In the genomic region with DNA sequence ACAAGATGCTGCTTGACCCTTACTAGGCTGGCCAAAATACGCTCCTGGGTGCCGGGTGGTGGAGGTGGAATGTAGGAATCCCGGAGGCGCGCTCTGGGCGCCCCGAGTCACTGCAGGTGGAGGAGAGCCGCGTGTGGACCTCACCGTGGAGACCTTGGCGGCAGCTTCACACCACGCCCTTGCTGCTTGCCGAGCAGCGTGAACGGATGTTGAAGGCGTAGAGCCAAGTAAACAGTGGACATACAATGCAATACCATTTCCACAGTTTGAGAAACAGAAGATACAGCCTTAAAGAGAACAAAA, we compare ENCODE assay signal across 8 cellular contexts. TPM values are rescaled to one million over a fixed set of nuclear protein-coding genes. Genes with fewer than 3 reads are reported as not detected.
DNase-seq lines count a peak whose midpoint lies in the region; ATAC-seq and TF ChIP-seq lines count a peak whose summit lies in the region.

No MANE protein-coding gene starts in this region.

- CTCF ChIA-PET in WTC11 (lab: Charles Lee) = interaction anchor here (0.9 to 3.7 kb wide), 8 partner anchors 24 to 194 kb away, joined by 3 to 41 read pairs (median 4); a partner anchor contains a TSS

- H3K36me3 Mint-ChIP-seq in WTC11 = peaks cover 2% of the 10 kb centered on the region

- H3K4me3 Mint-ChIP-seq in WTC11 = peak overlapping the region; percentile 82

- H3K9me3 Mint-ChIP-seq in WTC11 = peaks cover 13% of the 10 kb centered on the region

- H3K36me3 ChIP-seq in KOPT-K1 (ENCODE audit: insufficient read depth, low read length) (peaks cover 35% of the 10 kb centered on the region), lower lobe of right lung (no peaks in the 10 kb centered on the region), subcutaneous abdominal adipose tissue (ENCODE audit: control insufficient read depth in 5 of 5, insufficient read depth in 5 of 5, low read length in 5 of 5) (no peaks in the 10 kb centered on the region)

- H3K4me3 ChIP-seq in lower lobe of right lung (peak overlapping the region; percentile 71), subcutaneous abdominal adipose tissue (ENCODE audit: low read depth in 1 of 5, low read length in 5 of 5) (peak overlapping the region; percentile 73 to 88 (median 73))

- TF ChIP-seq CTCF in WTC11 (IDR thresholded peaks at IDR 0.05) (no peak), lower lobe of right lung (IDR thresholded peaks at IDR 0.05) (no peak)

- POLR2A ChIA-PET in WTC11 (lab: Charles Lee) = no interaction called here

- DNase-seq in stimulated activated naive CD4-positive, alpha-beta T cell (lab: John Stamatoyannopoulos, UW) = peak in 5 of 6 experiments; percentile 4 to 60 (median 7)
- no peak for DNase-seq in stimulated activated naive CD4-positive, alpha-beta T cell treated with Interleukin-2 at 50 U/mL for 16 hours (lab: John Stamatoyannopoulos, UW)
- DNase-seq in WTC11 (ENCODE audit: low spot score) (peak; percentile 31), dermis blood vessel endothelial cell (peak; percentile 49), lower lobe of right lung (peak; percentile 67)

- no peak overlapping the region for H3K27ac Mint-ChIP-seq in WTC11

- no peaks in the 10 kb centered on the region for H3K27me3 ChIP-seq in lower lobe of right lung (ENCODE audit: low read depth)
- H3K27me3 ChIP-seq in subcutaneous abdominal adipose tissue (ENCODE audit: control insufficient read depth in 5 of 5, insufficient read depth in 4 of 5, low read length in 5 of 5) = peaks cover 0 to 3% (median 0%) of the 10 kb centered on the region in 5 donors

- intact Hi-C loops in lower lobe of right lung (cut with DNase I) = no loop called here

- H3K9me3 ChIP-seq in KOPT-K1 (ENCODE audit: insufficient read depth, low read length, poor library complexity, severe bottlenecking) (peaks cover 3% of the 10 kb centered on the region), lower lobe of right lung (no peaks in the 10 kb centered on the region), subcutaneous abdominal adipose tissue (ENCODE audit: control insufficient read depth in 5 of 5, low read length in 5 of 5) (no peaks in the 10 kb centered on the region)

- peaks cover 73% of the 10 kb centered on the region for H3K27me3 Mint-ChIP-seq in WTC11 (ENCODE audit: low read depth)

- H3K27ac ChIP-seq in KOPT-K1 (ENCODE audit: low read depth, low read length, poor library complexity, severe bottlenecking) (peak overlapping the region; percentile 61), lower lobe of right lung (peak overlapping the region; percentile 84), subcutaneous abdominal adipose tissue (ENCODE audit: low read depth, low read length) (no peak overlapping the region)

- peak; percentile 10 for ATAC-seq in WTC11
- peak; percentile 68 to 69 for ATAC-seq in lower lobe of right lung
- ATAC-seq in GM19328 (IDR thresholded peaks at IDR 0.05; ENCODE audit: unreplicated experiment) = no peak

- peak overlapping the region in 3 of 5 donors; percentile 59 to 71 (median 60) for H3K9ac ChIP-seq in subcutaneous abdominal adipose tissue (ENCODE audit: low read length in 5 of 5)

- H3K4me1 Mint-ChIP-seq in WTC11 = peaks cover 27% of the 10 kb centered on the region

- H3K4me1 ChIP-seq in lower lobe of right lung = peaks cover 17% of the 10 kb centered on the region
- H3K4me1 ChIP-seq in subcutaneous abdominal adipose tissue (ENCODE audit: control insufficient read depth in 5 of 5, insufficient read depth in 5 of 5, low read length in 5 of 5) = peaks cover 3 to 30% (median 27%) of the 10 kb centered on the region in 5 donors

TF ChIP-seq in WTC11, 78 proteins besides CTCF, POLR2A, EP300 and RAD21:
- TF ChIP-seq, protein P1, sequence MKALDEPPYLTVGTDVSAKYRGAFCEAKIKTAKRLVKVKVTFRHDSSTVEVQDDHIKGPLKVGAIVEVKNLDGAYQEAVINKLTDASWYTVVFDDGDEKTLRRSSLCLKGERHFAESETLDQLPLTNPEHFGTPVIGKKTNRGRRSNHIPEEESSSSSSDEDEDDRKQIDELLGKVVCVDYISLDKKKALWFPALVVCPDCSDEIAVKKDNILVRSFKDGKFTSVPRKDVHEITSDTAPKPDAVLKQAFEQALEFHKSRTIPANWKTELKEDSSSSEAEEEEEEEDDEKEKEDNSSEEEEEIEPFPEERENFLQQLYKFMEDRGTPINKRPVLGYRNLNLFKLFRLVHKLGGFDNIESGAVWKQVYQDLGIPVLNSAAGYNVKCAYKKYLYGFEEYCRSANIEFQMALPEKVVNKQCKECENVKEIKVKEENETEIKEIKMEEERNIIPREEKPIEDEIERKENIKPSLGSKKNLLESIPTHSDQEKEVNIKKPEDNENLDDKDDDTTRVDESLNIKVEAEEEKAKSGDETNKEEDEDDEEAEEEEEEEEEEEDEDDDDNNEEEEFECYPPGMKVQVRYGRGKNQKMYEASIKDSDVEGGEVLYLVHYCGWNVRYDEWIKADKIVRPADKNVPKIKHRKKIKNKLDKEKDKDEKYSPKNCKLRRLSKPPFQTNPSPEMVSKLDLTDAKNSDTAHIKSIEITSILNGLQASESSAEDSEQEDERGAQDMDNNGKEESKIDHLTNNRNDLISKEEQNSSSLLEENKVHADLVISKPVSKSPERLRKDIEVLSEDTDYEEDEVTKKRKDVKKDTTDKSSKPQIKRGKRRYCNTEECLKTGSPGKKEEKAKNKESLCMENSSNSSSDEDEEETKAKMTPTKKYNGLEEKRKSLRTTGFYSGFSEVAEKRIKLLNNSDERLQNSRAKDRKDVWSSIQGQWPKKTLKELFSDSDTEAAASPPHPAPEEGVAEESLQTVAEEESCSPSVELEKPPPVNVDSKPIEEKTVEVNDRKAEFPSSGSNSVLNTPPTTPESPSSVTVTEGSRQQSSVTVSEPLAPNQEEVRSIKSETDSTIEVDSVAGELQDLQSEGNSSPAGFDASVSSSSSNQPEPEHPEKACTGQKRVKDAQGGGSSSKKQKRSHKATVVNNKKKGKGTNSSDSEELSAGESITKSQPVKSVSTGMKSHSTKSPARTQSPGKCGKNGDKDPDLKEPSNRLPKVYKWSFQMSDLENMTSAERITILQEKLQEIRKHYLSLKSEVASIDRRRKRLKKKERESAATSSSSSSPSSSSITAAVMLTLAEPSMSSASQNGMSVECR (CRISPR knock-in tag; IDR thresholded peaks at IDR 0.05; ENCODE audit: borderline replicate concordance) = no peak
- 0 out of 2 replicates have a peak, but pooled peaks have one; percentile 25 for TF ChIP-seq GABPB1 (CRISPR knock-in tag; IDR thresholded peaks at IDR 0.05)
- TF ChIP-seq, protein P2, sequence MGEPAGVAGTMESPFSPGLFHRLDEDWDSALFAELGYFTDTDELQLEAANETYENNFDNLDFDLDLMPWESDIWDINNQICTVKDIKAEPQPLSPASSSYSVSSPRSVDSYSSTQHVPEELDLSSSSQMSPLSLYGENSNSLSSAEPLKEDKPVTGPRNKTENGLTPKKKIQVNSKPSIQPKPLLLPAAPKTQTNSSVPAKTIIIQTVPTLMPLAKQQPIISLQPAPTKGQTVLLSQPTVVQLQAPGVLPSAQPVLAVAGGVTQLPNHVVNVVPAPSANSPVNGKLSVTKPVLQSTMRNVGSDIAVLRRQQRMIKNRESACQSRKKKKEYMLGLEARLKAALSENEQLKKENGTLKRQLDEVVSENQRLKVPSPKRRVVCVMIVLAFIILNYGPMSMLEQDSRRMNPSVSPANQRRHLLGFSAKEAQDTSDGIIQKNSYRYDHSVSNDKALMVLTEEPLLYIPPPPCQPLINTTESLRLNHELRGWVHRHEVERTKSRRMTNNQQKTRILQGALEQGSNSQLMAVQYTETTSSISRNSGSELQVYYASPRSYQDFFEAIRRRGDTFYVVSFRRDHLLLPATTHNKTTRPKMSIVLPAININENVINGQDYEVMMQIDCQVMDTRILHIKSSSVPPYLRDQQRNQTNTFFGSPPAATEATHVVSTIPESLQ (CRISPR knock-in tag; IDR thresholded peaks at IDR 0.05) = no peak

RNA-seq across cellular contexts. Expression of a gene that starts 1.3 kb away (rescaled TPM):
- total RNA-seq in WTC11 (2021) (2.0 to 2.7 TPM (median 2.5 TPM) in 3 replicates), dermis blood vessel endothelial cell (0.85 and 2.7 TPM in 2 replicates), lower lobe of right lung (3.2 TPM)

RNA-seq across cellular contexts. Expression of a gene that starts 35.6 kb away (rescaled TPM):
- 8.2 to 10.0 TPM (median 8.7 TPM) in 3 replicates for total RNA-seq in WTC11 (2021)
- total RNA-seq in dermis blood vessel endothelial cell = 0.65 and 3.6 TPM in 2 replicates
- 4.3 TPM for total RNA-seq in lower lobe of right lung
